10 cellular contexts compared by ENCODE assay signal in the genomic region with DNA sequence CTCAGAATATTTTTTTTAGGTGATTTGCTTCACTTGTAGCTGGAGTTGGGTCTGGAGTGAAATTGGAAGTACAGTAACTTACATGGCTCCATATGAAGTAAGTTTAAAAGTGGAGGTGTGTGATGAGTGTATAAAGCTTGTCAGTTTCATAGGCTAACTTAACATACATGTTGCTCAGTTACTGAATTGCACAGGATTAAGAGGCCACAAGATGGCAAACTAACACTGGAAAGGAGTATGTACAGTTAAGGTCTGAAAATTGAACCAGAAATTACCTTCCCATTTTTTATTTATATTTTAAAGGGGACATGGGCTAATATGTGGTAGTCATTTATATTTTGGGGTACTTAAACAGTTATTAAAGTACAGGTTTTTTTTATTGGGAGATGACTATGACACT. TPM values are rescaled to one million over a fixed set of nuclear protein-coding genes. Genes with fewer than 3 reads are reported as not detected.
DNase-seq lines count a peak whose midpoint lies in the region; ATAC-seq, FAIRE-seq and TF ChIP-seq lines count a peak whose summit lies in the region.
"Had no signal": no experiment of that assay in that cellular context is flagged by ENCODE, and none has a peak within 500 bp of the region (broad histone marks: within the 10 kb centered on the region; RNA-seq: fewer than 3 reads in every experiment).

No MANE protein-coding gene starts in this region.

- peak; percentile 10 for DNase-seq in COR-L47 (lab: John Stamatoyannopoulos, UW)
- DNase-seq in HFF-Myc (ENCODE audit: extremely low read depth, low read depth), result no peak
- DNase-seq in OCI-M1 (lab: John Stamatoyannopoulos, UW), result peak; percentile 71
- peak; percentile 10 for DNase-seq in fibroblast of the aortic adventitia (ENCODE audit: low read depth)
- DNase-seq in urothelium cell line (ENCODE audit: low spot score), result no peak
- DNase-seq: amniotic stem cell had no signal

- TF ChIP-seq POLR2A in GM18505 (IDR thresholded peaks at IDR 0.05; ENCODE audit: borderline replicate concordance, extremely low read depth, insufficient read depth, insufficient read length), result no peak

- no peak overlapping the region for H3K4me3 ChIP-seq in HFF-Myc (replicated peaks; ENCODE audit: low read depth, low read length)
- H3K4me3 ChIP-seq in fibroblast of the aortic adventitia (ENCODE audit: low read depth, low read length), result no peak overlapping the region
- H3K4me3 ChIP-seq: lung had no signal

- no peak for FAIRE-seq in urothelium cell line (lab: Jason Lieb, UNC)

- no peak for ATAC-seq in GM18907 (IDR thresholded peaks at IDR 0.05; ENCODE audit: unreplicated experiment)
- ATAC-seq in GM18505 (IDR thresholded peaks at IDR 0.05; ENCODE audit: unreplicated experiment), result no peak
- ATAC-seq in HG03175 (IDR thresholded peaks at IDR 0.05; ENCODE audit: unreplicated experiment), result no peak

- peak; percentile 20 for TF ChIP-seq CTCF in HFF-Myc (IDR thresholded peaks at IDR 0.05; ENCODE audit: low read depth, low read length, missing control alignments)
- peak; percentile 5 for TF ChIP-seq CTCF in fibroblast of the aortic adventitia (IDR thresholded peaks at IDR 0.05; ENCODE audit: insufficient read depth, low read length)

RNA-seq across cellular contexts. Expression of a gene that starts 45.3 kb away (rescaled TPM):
- total RNA-seq in fibroblast of the aortic adventitia (ENCODE audit: low replicate concordance), result 5.4 and 9.7 TPM in 2 replicates

RNA-seq across cellular contexts. Expression of a gene that starts 52.0 kb away (rescaled TPM):
- total RNA-seq in fibroblast of the aortic adventitia (ENCODE audit: low replicate concordance), result not detected in 2 replicates

Comparison
In these comparisons a context has a peak if more than half of its experiments do, and no peak if none do; other contexts are left out.
1. DNase-seq: peak in COR-L47 (single experiment), OCI-M1 (single experiment) and fibroblast of the aortic adventitia (single experiment); none in HFF-Myc (single experiment) and urothelium cell line (single experiment).